Comparison of ENCODE assay signal across 9 cellular contexts in genomic region chr17:39199673-39199985, GRCh38. TPM values are rescaled to one million over a fixed set of nuclear protein-coding genes. Genes with fewer than 3 reads are reported as not detected.
DNase-seq lines count a peak whose midpoint lies in the region; ATAC-seq and TF ChIP-seq lines count a peak whose summit lies in the region.
"Had no signal": no experiment of that assay in that cellular context is flagged by ENCODE, and none has a peak within 500 bp of the region (broad histone marks: within the 10 kb centered on the region; RNA-seq: fewer than 3 reads in every experiment).

No MANE protein-coding gene starts in this region.

- H3K9me3 ChIP-seq in ES-I3 (ENCODE audit: control insufficient read depth, insufficient read depth, low read length) (no peaks in the 10 kb centered on the region), lung (ENCODE audit: control insufficient read depth in 2 of 2, insufficient read depth in 1 of 2, low read length in 1 of 2) (no peaks in the 10 kb centered on the region)

- peaks cover 24% of the 10 kb centered on the region for H3K36me3 ChIP-seq in ES-I3 (ENCODE audit: insufficient read depth, low read length)
- peaks cover 37% of the 10 kb centered on the region for H3K36me3 ChIP-seq in brain microvascular endothelial cell (replicated peaks)
- peaks cover 22 to 23% of the 10 kb centered on the region in 2 donors for H3K36me3 ChIP-seq in lung (ENCODE audit: control insufficient read depth in 2 of 2, insufficient read depth in 2 of 2, low read length in 2 of 2)
- H3K36me3 ChIP-seq in urinary bladder (ENCODE audit: insufficient read depth), result peaks cover 9% of the 10 kb centered on the region

- DNase-seq in brain microvascular endothelial cell (no peak), lung (ENCODE audit: low spot score) (no peak), AG08395 (ENCODE audit: low spot score) (no peak)

- no peak for TF ChIP-seq CTCF in brain microvascular endothelial cell (IDR thresholded peaks at IDR 0.05; ENCODE audit: low read depth, low read length, missing control alignments)
- TF ChIP-seq CTCF in lung (IDR thresholded peaks at IDR 0.05; ENCODE audit: control extremely low read depth, extremely low read depth), result no peak

- in situ Hi-C loops in brain microvascular endothelial cell (cut with HindIII; ENCODE audit: low pct_ligation_motif_present, low sequenced_read_pairs), result no loop called here

- H3K4me1 ChIP-seq in ES-I3 (ENCODE audit: insufficient read depth, low read length) (peaks cover 18% of the 10 kb centered on the region), lung (ENCODE audit: control insufficient read depth in 2 of 2, insufficient read depth in 2 of 2, low read length in 2 of 2) (peaks cover 3 to 16% of the 10 kb centered on the region in 2 donors), urinary bladder (ENCODE audit: insufficient read depth) (no peaks in the 10 kb centered on the region)

- H3K27ac ChIP-seq in brain microvascular endothelial cell (peak overlapping the region; percentile 100), lung (ENCODE audit: low read depth in 1 of 2, low read length in 1 of 2) (peak overlapping the region; percentile 71 to 79), urinary bladder (ENCODE audit: low read depth) (no peak overlapping the region)

- peak overlapping the region; percentile 80 for H3K9ac ChIP-seq in ES-I3 (ENCODE audit: low read depth, low read length)

- 1 to 2% methylated on average over 14 of the region's 14 CpGs for WGBS in lung, 2 donors
- 2% methylated on average over 14 of the region's 14 CpGs for WGBS in urinary bladder

- H3K27me3 ChIP-seq in brain microvascular endothelial cell (replicated peaks) (no peaks in the 10 kb centered on the region), lung (ENCODE audit: control insufficient read depth, insufficient read depth) (no peaks in the 10 kb centered on the region)

- ATAC-seq in HG02981 (IDR thresholded peaks at IDR 0.05; ENCODE audit: unreplicated experiment) (peak; percentile 7), lung (ENCODE audit: insufficient read depth, low FRiP score) (no peak), GM21526 (IDR thresholded peaks at IDR 0.05; ENCODE audit: low FRiP score, unreplicated experiment) (no peak), GM18520 (IDR thresholded peaks at IDR 0.05; ENCODE audit: unreplicated experiment) (no peak)

- peak overlapping the region; percentile 94 for H3K4me3 ChIP-seq in brain microvascular endothelial cell (ENCODE audit: low read depth, low read length)
- H3K4me3 ChIP-seq in lung, result no peak overlapping the region
- peak overlapping the region; percentile 75 for H3K4me3 ChIP-seq in urinary bladder (ENCODE audit: low read depth, low read length)

RNA-seq across cellular contexts. Expression of gene RPL19, which starts 0.5 kb away (rescaled TPM):
- 1,000 to 10,000 TPM; 1,387 to 1,536 TPM for total RNA-seq in lung
- polyA plus RNA-seq in lung, result 1,000 to 10,000 TPM; 2,407 to 4,055 TPM
- 1,329 TPM for total RNA-seq in urinary bladder
- 2,653 TPM for polyA plus RNA-seq in urinary bladder

RNA-seq across cellular contexts. Expression of gene CACNB1, which starts 2.2 kb away (rescaled TPM):
- total RNA-seq in lung, result 10 to 100 TPM in 1 of 2 donors, 1 to 10 TPM in 1; 8.2 to 49.6 TPM
- polyA plus RNA-seq in lung, result 10 to 100 TPM in 1 of 2 donors, 1 to 10 TPM in 1; 6.8 to 35.1 TPM
- 9.1 TPM for total RNA-seq in urinary bladder
- polyA plus RNA-seq in urinary bladder, result 7.4 TPM

RNA-seq across cellular contexts. Expression of gene STAC2, which starts 26.1 kb away (rescaled TPM):
- total RNA-seq in lung, result 1 to 10 TPM in 1 of 2 donors, not detected in 1; 1.7 TPM
- under 1 TPM; 0.26 to 0.42 TPM for polyA plus RNA-seq in lung
- 0.32 TPM for total RNA-seq in urinary bladder
- polyA plus RNA-seq in urinary bladder, result 1.1 TPM
- total RNA-seq: SK-MEL-5 had no signal

RNA-seq across cellular contexts. Expression of gene ARL5C, which starts 33.7 kb away (rescaled TPM):
- total RNA-seq in lung (not detected), urinary bladder (0.37 TPM)
- polyA plus RNA-seq in lung (not detected), urinary bladder (not detected)
- total RNA-seq: SK-MEL-5 had no signal

RNA-seq across cellular contexts. Expression of gene PLXDC1, which starts 48.2 kb away (rescaled TPM):
- 1 to 10 TPM; 4.9 to 7.3 TPM for total RNA-seq in lung
- 1 to 10 TPM; 1.7 to 5.9 TPM for polyA plus RNA-seq in lung
- total RNA-seq in urinary bladder, result 12.7 TPM
- polyA plus RNA-seq in urinary bladder, result 7.1 TPM
